In the genomic region with DNA sequence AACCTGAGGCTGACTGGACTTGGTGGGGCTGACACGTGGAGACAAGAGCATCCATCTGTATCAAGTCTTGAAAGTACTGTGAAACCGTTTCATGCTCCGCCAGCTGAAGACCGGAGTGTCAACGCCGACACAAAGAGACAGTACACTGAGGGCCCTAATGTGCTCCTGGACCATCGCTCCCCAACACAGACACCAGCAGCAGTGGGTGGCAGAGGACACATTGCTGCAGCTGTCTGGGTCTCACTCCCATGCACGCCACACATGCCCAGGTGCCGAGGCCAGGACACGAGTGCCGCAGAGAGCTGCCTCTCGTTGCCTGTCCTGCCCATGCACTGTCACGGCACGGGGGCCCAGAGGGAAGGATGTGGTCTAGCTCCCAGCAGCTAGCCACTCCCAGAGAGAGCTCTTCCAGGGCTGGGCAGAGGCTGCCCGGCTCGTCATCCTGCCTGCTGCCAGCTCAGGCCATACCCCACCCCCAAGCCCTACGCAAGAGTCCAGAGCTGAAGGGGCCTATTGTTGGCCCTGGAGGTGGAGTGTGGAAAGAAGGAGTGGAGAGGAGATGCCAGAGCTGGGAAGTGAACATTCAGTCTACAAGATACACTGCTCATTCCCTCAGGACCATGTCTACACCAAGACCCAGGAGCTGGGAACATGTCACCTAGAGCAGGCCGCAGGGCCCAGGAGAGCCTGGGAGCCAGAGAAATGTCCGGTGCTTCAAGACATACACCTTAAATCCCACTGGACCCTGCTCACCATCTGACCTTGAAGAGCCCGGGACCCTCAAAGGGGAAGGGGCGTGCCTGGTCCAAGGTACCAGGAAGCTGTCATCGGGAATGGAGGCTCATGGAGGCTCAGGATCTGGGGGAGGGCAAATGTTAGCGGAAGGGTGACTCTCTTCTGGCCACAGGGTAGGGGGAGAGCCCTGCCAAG, we compare ENCODE assay signal across 8 cellular contexts. TPM values are rescaled to one million over a fixed set of nuclear protein-coding genes. Genes with fewer than 3 reads are reported as not detected.
DNase-seq lines count a peak whose midpoint lies in the region; ATAC-seq and TF ChIP-seq lines count a peak whose summit lies in the region.

No MANE protein-coding gene starts in this region.

- H3K27ac ChIP-seq in trophoblast cell (ENCODE audit: low read depth, low read length) = no peak overlapping the region

- peaks cover 0 to 5% of the 10 kb centered on the region in 2 experiments for H3K36me3 ChIP-seq in trophoblast cell (ENCODE audit: control insufficient read depth in 1 of 2, insufficient read depth in 2 of 2, low read length in 2 of 2)

- no peak overlapping the region for H4K12ac ChIP-seq in trophoblast cell (ENCODE audit: low read depth, low read length)

- POLR2A ChIA-PET in activated B cell treated with CpG ODN at 0.5 μM for 24 hours (lab: Charles Lee) = interaction anchor here (0.9 to 1.5 kb wide), 4 partner anchors 8 to 14 kb away, joined by 3 to 8 read pairs (median 4); a partner anchor contains a TSS

- no peak overlapping the region for H4K8ac ChIP-seq in trophoblast cell (ENCODE audit: low read depth, low read length)

- DNase-seq in activated B cell treated with CpG ODN at 0.5 μM for 24 hours = peak; percentile 41
- peak; percentile 92 for DNase-seq in fibroblast of gingiva (ENCODE audit: low read depth)
- peak in 1 of 2 donors; percentile 22 for DNase-seq in trophoblast cell
- DNase-seq in NCI-H345 (lab: John Stamatoyannopoulos, UW) = no peak
- no peak for DNase-seq in NCI-H1417 treated with DMSO at 0.1 percent for 48 hours (lab: John Stamatoyannopoulos, UW)
- no peak for DNase-seq in NCI-H1092 treated with DMSO at 0.1 percent for 48 hours (lab: John Stamatoyannopoulos, UW)

- H3K36me3 Mint-ChIP-seq in activated B cell treated with CpG ODN at 0.5 μM for 24 hours (ENCODE audit: low read depth) = no peaks in the 10 kb centered on the region

- ATAC-seq in HG03139 (IDR thresholded peaks at IDR 0.05; ENCODE audit: unreplicated experiment) (peak; percentile 37), activated B cell treated with CpG ODN at 0.5 μM for 24 hours (ENCODE audit: low read depth) (peak; percentile 38)

- peak overlapping the region; percentile 5 for H2AK5ac ChIP-seq in trophoblast cell (ENCODE audit: low read length)

- no peak overlapping the region for H3K9ac ChIP-seq in trophoblast cell (ENCODE audit: low read length)

- CTCF ChIA-PET in activated B cell treated with CpG ODN at 0.5 μM for 24 hours (lab: Charles Lee) = interaction anchor here (0.9 to 2.8 kb wide), 4 partner anchors 14 to 41 kb away, joined by 3 to 14 read pairs (median 4); no protein-coding TSS in a partner anchor

- H3K27ac Mint-ChIP-seq in activated B cell treated with CpG ODN at 0.5 μM for 24 hours = peak overlapping the region; percentile 89

- peaks cover 13% of the 10 kb centered on the region for H3K79me2 ChIP-seq in trophoblast cell (ENCODE audit: control insufficient read depth, insufficient read depth, low read length, poor library complexity)

- H3K4me1 Mint-ChIP-seq in activated B cell treated with CpG ODN at 0.5 μM for 24 hours = peaks cover 92% of the 10 kb centered on the region

- WGBS in trophoblast cell (ENCODE audit: extremely low coverage, insufficient coverage, insufficient read length) = no CpG with 5 or more reads among the region's 23 CpGs

- H3K4me1 ChIP-seq in trophoblast cell (ENCODE audit: control insufficient read depth in 1 of 2, insufficient read depth in 2 of 2, low read length in 2 of 2) = peaks cover 23 to 35% of the 10 kb centered on the region in 2 experiments

- peak overlapping the region; percentile 76 for H3K4ac ChIP-seq in trophoblast cell (ENCODE audit: low read depth, low read length)

- H3K18ac ChIP-seq in trophoblast cell (ENCODE audit: low read length) = peak overlapping the region; percentile 31

- no peak for TF ChIP-seq CTCF in activated B cell treated with CpG ODN at 0.5 μM for 24 hours (IDR thresholded peaks at IDR 0.05)

- H2BK12ac ChIP-seq in trophoblast cell (ENCODE audit: low read length) = peak overlapping the region; percentile 34

- peak; percentile 66 for TF ChIP-seq POLR2A in GM19099 (IDR thresholded peaks at IDR 0.05; ENCODE audit: extremely low read depth, insufficient read length, low read depth)

- no peaks in the 10 kb centered on the region for H3K9me3 ChIP-seq in trophoblast cell (ENCODE audit: insufficient read depth, low read depth, low read length)

- H3K23ac ChIP-seq in trophoblast cell (ENCODE audit: low read length) = no peak overlapping the region

- intact Hi-C loops in activated B cell treated with CpG ODN at 0.5 μM for 24 hours (cut with micrococcal nuclease) = loop anchor here (10.0 kb wide), 2 partner anchors 294 to 1124 kb away; a partner anchor contains a TSS

- H3K4me2 ChIP-seq in trophoblast cell (ENCODE audit: low read length) = no peak overlapping the region

- no peak overlapping the region for H2AFZ ChIP-seq in trophoblast cell (ENCODE audit: insufficient read depth, low read length, poor library complexity)

- no peaks in the 10 kb centered on the region for H3K9me3 Mint-ChIP-seq in activated B cell treated with CpG ODN at 0.5 μM for 24 hours

- H2BK120ac ChIP-seq in trophoblast cell (ENCODE audit: insufficient read depth, low read length, poor library complexity) = peak overlapping the region; percentile 7

- H4K91ac ChIP-seq in trophoblast cell (ENCODE audit: low read depth, low read length) = no peak overlapping the region

- H3K27me3 Mint-ChIP-seq in activated B cell treated with CpG ODN at 0.5 μM for 24 hours = no peaks in the 10 kb centered on the region

- H3K79me1 ChIP-seq in trophoblast cell (ENCODE audit: low read length) = peaks cover 19% of the 10 kb centered on the region

- H3K4me3 Mint-ChIP-seq in activated B cell treated with CpG ODN at 0.5 μM for 24 hours = peak overlapping the region; percentile 64

- H3K27me3 ChIP-seq in trophoblast cell (ENCODE audit: insufficient read depth, low read length) = no peaks in the 10 kb centered on the region

- H2BK5ac ChIP-seq in trophoblast cell (ENCODE audit: low read depth, low read length, poor library complexity) = no peak overlapping the region

- peak overlapping the region; percentile 31 for H3K14ac ChIP-seq in trophoblast cell (ENCODE audit: low read length)

- H3K4me3 ChIP-seq in trophoblast cell (ENCODE audit: low read depth, low read length) = no peak overlapping the region

RNA-seq across cellular contexts. Expression of a gene that starts 7.7 kb away (rescaled TPM):
- 108 and 132 TPM in 2 replicates for total RNA-seq in activated B cell treated with CpG ODN at 0.5 μM for 24 hours
- polyA plus RNA-seq in trophoblast cell (2013) = 22.5 TPM in 2 replicates

Comparison
In these comparisons a context has a peak if more than half of its experiments do, and no peak if none do; other contexts are left out.
1. DNase-seq: peak in activated B cell treated with CpG ODN at 0.5 μM for 24 hours (single experiment) and fibroblast of gingiva (single experiment); none in NCI-H345 (single experiment), NCI-H1417 treated with DMSO at 0.1 percent for 48 hours (single experiment) and NCI-H1092 treated with DMSO at 0.1 percent for 48 hours (single experiment).